1 cellular context compared by ENCODE assay signal in the genomic region with DNA sequence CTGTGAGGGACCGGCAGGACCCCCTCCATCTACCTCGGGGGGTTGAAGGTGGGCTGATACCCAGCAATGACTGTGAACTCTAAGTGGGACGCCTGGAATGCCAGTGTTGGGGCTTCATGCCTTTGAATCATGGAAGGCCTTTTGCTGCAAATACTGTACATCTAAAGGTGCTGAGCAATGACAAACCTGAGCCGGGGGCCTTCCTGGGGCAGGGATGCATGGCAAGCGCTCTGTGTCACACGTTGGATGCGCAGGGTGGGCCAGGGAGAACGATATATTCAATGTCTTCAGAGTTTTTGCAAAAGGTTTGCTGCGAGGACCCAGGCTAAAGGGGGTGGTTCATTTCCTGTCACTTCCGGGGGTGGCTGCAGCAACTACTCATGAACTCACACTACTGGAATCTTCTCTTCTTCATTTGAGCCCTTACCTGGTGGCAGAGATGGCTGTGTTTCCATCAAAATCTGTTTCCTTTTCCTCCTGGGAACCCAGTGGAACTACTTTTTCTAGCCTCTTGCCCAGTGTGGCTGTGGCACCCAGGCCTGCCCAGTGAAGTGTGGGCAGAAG.
TF ChIP-seq lines count a peak whose summit lies in the region.

No MANE protein-coding gene starts in this region.

TF ChIP-seq in HepG2, 621 proteins besides CTCF, POLR2A, EP300 and RAD21:
- TF ChIP-seq, protein P1, sequence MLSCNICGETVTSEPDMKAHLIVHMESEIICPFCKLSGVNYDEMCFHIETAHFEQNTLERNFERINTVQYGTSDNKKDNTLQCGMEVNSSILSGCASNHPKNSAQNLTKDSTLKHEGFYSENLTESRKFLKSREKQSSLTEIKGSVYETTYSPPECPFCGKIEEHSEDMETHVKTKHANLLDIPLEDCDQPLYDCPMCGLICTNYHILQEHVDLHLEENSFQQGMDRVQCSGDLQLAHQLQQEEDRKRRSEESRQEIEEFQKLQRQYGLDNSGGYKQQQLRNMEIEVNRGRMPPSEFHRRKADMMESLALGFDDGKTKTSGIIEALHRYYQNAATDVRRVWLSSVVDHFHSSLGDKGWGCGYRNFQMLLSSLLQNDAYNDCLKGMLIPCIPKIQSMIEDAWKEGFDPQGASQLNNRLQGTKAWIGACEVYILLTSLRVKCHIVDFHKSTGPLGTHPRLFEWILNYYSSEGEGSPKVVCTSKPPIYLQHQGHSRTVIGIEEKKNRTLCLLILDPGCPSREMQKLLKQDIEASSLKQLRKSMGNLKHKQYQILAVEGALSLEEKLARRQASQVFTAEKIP (CRISPR knock-in tag; IDR thresholded peaks at IDR 0.05; ENCODE audit: borderline replicate concordance): no peak
- TF ChIP-seq SUZ12 (IDR thresholded peaks at IDR 0.05; ENCODE audit: low read depth, low read length) (no peak), ZFP82 (CRISPR knock-in tag; IDR thresholded peaks at IDR 0.05; ENCODE audit: borderline replicate concordance) (no peak), MBNL3 (CRISPR knock-in tag; conservative IDR thresholded peaks at IDR 0.05) (no peak), EED (CRISPR knock-in tag; IDR thresholded peaks at IDR 0.05) (no peak), FIP1L1 (IDR thresholded peaks at IDR 0.05; ENCODE audit: borderline replicate concordance, insufficient read depth, low read depth, low read length) (no peak), ZNF703 (CRISPR knock-in tag; IDR thresholded peaks at IDR 0.05; ENCODE audit: borderline replicate concordance) (no peak), WIZ (CRISPR knock-in tag; IDR thresholded peaks at IDR 0.05) (no peak), GABPB1 (CRISPR knock-in tag; IDR thresholded peaks at IDR 0.05) (no peak), MTA1 (CRISPR knock-in tag; IDR thresholded peaks at IDR 0.05; ENCODE audit: borderline replicate concordance) (no peak)
- TF ChIP-seq, protein P2, sequence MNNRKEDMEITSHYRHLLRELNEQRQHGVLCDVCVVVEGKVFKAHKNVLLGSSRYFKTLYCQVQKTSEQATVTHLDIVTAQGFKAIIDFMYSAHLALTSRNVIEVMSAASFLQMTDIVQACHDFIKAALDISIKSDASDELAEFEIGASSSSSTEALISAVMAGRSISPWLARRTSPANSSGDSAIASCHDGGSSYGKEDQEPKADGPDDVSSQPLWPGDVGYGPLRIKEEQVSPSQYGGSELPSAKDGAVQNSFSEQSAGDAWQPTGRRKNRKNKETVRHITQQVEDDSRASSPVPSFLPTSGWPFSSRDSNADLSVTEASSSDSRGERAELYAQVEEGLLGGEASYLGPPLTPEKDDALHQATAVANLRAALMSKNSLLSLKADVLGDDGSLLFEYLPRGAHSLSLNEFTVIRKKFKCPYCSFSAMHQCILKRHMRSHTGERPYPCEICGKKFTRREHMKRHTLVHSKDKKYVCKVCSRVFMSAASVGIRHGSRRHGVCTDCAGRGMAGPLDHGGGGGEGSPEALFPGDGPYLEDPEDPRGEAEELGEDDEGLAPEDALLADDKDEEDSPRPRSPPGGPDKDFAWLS (CRISPR knock-in tag; IDR thresholded peaks at IDR 0.05; ENCODE audit: borderline replicate concordance): no peak
- TF ChIP-seq, protein P3, sequence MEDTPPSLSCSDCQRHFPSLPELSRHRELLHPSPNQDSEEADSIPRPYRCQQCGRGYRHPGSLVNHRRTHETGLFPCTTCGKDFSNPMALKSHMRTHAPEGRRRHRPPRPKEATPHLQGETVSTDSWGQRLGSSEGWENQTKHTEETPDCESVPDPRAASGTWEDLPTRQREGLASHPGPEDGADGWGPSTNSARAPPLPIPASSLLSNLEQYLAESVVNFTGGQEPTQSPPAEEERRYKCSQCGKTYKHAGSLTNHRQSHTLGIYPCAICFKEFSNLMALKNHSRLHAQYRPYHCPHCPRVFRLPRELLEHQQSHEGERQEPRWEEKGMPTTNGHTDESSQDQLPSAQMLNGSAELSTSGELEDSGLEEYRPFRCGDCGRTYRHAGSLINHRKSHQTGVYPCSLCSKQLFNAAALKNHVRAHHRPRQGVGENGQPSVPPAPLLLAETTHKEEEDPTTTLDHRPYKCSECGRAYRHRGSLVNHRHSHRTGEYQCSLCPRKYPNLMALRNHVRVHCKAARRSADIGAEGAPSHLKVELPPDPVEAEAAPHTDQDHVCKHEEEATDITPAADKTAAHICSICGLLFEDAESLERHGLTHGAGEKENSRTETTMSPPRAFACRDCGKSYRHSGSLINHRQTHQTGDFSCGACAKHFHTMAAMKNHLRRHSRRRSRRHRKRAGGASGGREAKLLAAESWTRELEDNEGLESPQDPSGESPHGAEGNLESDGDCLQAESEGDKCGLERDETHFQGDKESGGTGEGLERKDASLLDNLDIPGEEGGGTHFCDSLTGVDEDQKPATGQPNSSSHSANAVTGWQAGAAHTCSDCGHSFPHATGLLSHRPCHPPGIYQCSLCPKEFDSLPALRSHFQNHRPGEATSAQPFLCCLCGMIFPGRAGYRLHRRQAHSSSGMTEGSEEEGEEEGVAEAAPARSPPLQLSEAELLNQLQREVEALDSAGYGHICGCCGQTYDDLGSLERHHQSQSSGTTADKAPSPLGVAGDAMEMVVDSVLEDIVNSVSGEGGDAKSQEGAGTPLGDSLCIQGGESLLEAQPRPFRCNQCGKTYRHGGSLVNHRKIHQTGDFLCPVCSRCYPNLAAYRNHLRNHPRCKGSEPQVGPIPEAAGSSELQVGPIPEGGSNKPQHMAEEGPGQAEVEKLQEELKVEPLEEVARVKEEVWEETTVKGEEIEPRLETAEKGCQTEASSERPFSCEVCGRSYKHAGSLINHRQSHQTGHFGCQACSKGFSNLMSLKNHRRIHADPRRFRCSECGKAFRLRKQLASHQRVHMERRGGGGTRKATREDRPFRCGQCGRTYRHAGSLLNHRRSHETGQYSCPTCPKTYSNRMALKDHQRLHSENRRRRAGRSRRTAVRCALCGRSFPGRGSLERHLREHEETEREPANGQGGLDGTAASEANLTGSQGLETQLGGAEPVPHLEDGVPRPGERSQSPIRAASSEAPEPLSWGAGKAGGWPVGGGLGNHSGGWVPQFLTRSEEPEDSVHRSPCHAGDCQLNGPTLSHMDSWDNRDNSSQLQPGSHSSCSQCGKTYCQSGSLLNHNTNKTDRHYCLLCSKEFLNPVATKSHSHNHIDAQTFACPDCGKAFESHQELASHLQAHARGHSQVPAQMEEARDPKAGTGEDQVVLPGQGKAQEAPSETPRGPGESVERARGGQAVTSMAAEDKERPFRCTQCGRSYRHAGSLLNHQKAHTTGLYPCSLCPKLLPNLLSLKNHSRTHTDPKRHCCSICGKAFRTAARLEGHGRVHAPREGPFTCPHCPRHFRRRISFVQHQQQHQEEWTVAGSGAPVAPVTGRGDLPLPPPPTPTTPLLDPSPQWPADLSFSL (CRISPR knock-in tag; IDR thresholded peaks at IDR 0.05): no peak
